In the genomic region with DNA sequence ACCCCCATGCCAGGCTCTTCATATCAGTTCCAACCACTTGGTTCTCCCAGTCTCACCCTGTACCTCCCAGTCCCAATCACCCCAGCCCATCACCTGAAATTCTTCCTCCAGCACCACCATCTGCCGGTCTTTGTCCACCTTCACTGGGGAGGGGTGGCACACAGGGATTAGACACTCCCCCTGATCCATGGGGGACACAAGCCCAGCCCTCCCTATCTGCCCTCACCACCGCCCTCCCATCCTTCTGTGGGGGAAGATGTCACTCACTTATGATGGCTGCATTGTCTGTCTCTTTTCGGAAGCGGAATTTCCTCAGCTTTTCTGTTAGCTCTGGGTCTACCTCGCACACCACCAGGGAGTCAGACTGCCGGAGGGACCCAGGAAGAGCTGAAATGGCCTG, we compare ENCODE assay signal across 9 cellular contexts. TPM values are rescaled to one million over a fixed set of nuclear protein-coding genes. Genes with fewer than 3 reads are reported as not detected.
DNase-seq lines count a peak whose midpoint lies in the region; ATAC-seq and TF ChIP-seq lines count a peak whose summit lies in the region.
"Had no signal": no experiment of that assay in that cellular context is flagged by ENCODE, and none has a peak within 500 bp of the region (broad histone marks: within the 10 kb centered on the region; RNA-seq: fewer than 3 reads in every experiment).

No MANE protein-coding gene starts in this region.

- H3K36me3 ChIP-seq in Loucy (ENCODE audit: insufficient read depth, low read length) (no peaks in the 10 kb centered on the region), rectal smooth muscle tissue (ENCODE audit: control insufficient read depth, insufficient read depth, low read length) (no peaks in the 10 kb centered on the region)

- peaks cover 39% of the 10 kb centered on the region for H3K79me2 ChIP-seq in Loucy (ENCODE audit: insufficient read depth, low read length)

- no peak for DNase-seq in central memory CD8-positive, alpha-beta T cell (ENCODE audit: low spot score in 2 of 2)
- DNase-seq in left colon (no peak), RWPE1 (ENCODE audit: low spot score) (no peak), NCI-H69 (lab: John Stamatoyannopoulos, UW) (no peak), kidney tubule cell (ENCODE audit: low spot score) (no peak)

- no peaks in the 10 kb centered on the region for H3K27me3 Mint-ChIP-seq in central memory CD8-positive, alpha-beta T cell

- peak; percentile 48 for ATAC-seq in central memory CD8-positive, alpha-beta T cell (replicated peaks; ENCODE audit: extremely low read depth, poor library complexity, severe bottlenecking)
- ATAC-seq in left colon = no peak

- peak overlapping the region; percentile 95 for H3K4me3 Mint-ChIP-seq in central memory CD8-positive, alpha-beta T cell

- peaks cover 41% of the 10 kb centered on the region for H3K4me1 Mint-ChIP-seq in central memory CD8-positive, alpha-beta T cell

- H3F3A ChIP-seq in Loucy (ENCODE audit: low read depth) = no peaks in the 10 kb centered on the region

- TF ChIP-seq CTCF in GM12875 (IDR thresholded peaks at IDR 0.05; ENCODE audit: borderline replicate concordance, insufficient read depth, low read depth, low read length) = no peak
- no peak for TF ChIP-seq CTCF in Loucy (conservative IDR thresholded peaks at IDR 0.05; ENCODE audit: low read length)
- no peak for TF ChIP-seq CTCF in RWPE1 (conservative IDR thresholded peaks at IDR 0.05; ENCODE audit: low read depth)

- H3K9me3 Mint-ChIP-seq in central memory CD8-positive, alpha-beta T cell = no peaks in the 10 kb centered on the region

- POLR2A ChIA-PET in RWPE1 (lab: Yijun Ruan, JAX; ENCODE audit: low non-redundant PET) = no interaction called here

- H3K4me3 ChIP-seq in GM12875 (ENCODE audit: low read depth, low read length) = peak overlapping the region; percentile 61
- H3K4me3 ChIP-seq in Loucy (ENCODE audit: low read length, poor library complexity, severe bottlenecking) = peak overlapping the region; percentile 82
- peak overlapping the region; percentile 58 for H3K4me3 ChIP-seq in rectal smooth muscle tissue (ENCODE audit: low read length)
- H3K4me3 ChIP-seq: SK-N-MC had no signal

- peak overlapping the region; percentile 30 for H3K27ac ChIP-seq in rectal smooth muscle tissue (ENCODE audit: low read depth, low read length)
- no peak overlapping the region for H3K27ac ChIP-seq in RWPE1
- H3K27ac ChIP-seq: SK-N-MC had no signal

- no peaks in the 10 kb centered on the region for H3K9me2 ChIP-seq in Loucy (replicated peaks; ENCODE audit: low read depth, low read length)

- H3K27me3 ChIP-seq in Loucy (ENCODE audit: insufficient read depth, low read length, poor library complexity, severe bottlenecking) = no peaks in the 10 kb centered on the region
- no peaks in the 10 kb centered on the region for H3K27me3 ChIP-seq in rectal smooth muscle tissue (ENCODE audit: control insufficient read depth, insufficient read depth, low read length)

- CTCF ChIA-PET in RWPE1 (lab: Yijun Ruan, JAX) = no interaction called here

- H3K9ac ChIP-seq in Loucy (ENCODE audit: low read depth, low read length, poor library complexity, severe bottlenecking) (peak overlapping the region; percentile 92), rectal smooth muscle tissue (ENCODE audit: low read length) (peak overlapping the region; percentile 16)

- H3K4me2 ChIP-seq in Loucy (ENCODE audit: low read depth, low read length, poor library complexity, severe bottlenecking) = peak overlapping the region; percentile 49

- intact Hi-C loops in left colon (cut with DNase I, micrococcal nuclease) = no loop called here

- peak overlapping the region; percentile 93 for H3K27ac Mint-ChIP-seq in central memory CD8-positive, alpha-beta T cell (ENCODE audit: low read depth)

- H3K9me3 ChIP-seq in Loucy (ENCODE audit: insufficient read depth, low read depth, low read length) = no peaks in the 10 kb centered on the region

- H3K36me3 Mint-ChIP-seq in central memory CD8-positive, alpha-beta T cell (ENCODE audit: insufficient read depth) = peaks cover 37% of the 10 kb centered on the region

- peaks cover 35% of the 10 kb centered on the region for H3K4me1 ChIP-seq in Loucy (ENCODE audit: insufficient read depth, low read length, poor library complexity, severe bottlenecking)
- no peaks in the 10 kb centered on the region for H3K4me1 ChIP-seq in rectal smooth muscle tissue (ENCODE audit: control insufficient read depth, insufficient read depth, low read length)

- peak overlapping the region; percentile 18; the same call in 1 of the 2 replicates for H2AFZ ChIP-seq in Loucy (ENCODE audit: low read length)

- H4K20me1 ChIP-seq in Loucy (ENCODE audit: insufficient read depth, low read length, poor library complexity, severe bottlenecking) = no peaks in the 10 kb centered on the region

RNA-seq across cellular contexts. Expression of a gene that starts 0.7 kb away (rescaled TPM):
- 10 to 100 TPM in 1 of 2 donors, 1 to 10 TPM in 1; 7.0 to 17.8 TPM for total RNA-seq in left colon

RNA-seq across cellular contexts. Expression of a gene that starts 7.1 kb away (rescaled TPM):
- 10 to 100 TPM; 65.2 to 72.2 TPM for total RNA-seq in left colon

RNA-seq across cellular contexts. Expression of a gene that starts 14.5 kb away (rescaled TPM):
- under 1 TPM; 0.18 to 0.61 TPM for total RNA-seq in left colon

RNA-seq across cellular contexts. Expression of a gene that starts 39.0 kb away (rescaled TPM):
- total RNA-seq in left colon = not detected

RNA-seq across cellular contexts. Expression of a gene that starts 55.7 kb away (rescaled TPM):
- total RNA-seq in left colon = 10 to 100 TPM; 30.5 to 31.2 TPM
